34 cellular contexts compared by ENCODE assay signal in the genomic region with DNA sequence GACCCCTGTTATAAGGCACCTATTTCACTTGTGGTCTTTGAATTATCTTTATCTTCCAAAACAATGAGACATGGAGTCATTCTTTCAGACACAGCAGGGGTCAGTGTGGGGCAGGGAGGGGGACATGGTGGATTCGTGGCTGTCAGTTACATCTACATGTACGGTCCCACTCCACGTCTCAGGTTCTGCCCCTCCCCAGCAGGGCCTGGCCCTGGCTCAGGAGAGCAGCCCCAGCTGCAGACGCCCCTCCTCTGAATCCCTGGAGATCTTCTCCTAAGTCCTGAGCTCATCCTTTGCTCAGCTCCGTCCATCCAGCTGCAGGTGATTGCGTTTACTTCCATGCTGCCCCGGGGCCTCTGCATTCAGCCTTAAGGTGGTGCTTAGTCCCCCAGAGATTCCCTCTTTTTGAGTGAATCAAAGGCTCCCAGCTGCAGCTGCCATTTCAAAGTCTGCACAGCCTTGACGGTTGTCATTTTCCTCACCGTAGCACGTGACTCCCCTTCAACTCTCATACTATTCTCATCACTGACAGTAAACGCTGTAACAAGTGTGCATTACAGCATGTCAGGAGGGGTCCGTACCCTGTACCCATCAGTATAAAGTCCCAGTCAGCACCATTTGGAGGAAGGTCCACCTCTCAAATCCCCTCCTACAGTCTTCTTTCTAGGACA.
"Had no signal": no experiment of that assay in that cellular context is flagged by ENCODE, and none has a peak within 500 bp of the region (broad histone marks: within the 10 kb centered on the region; RNA-seq: fewer than 3 reads in every experiment).

No MANE protein-coding gene starts in this region.

- H3K36me3 ChIP-seq: adrenal gland, esophagus squamous epithelium, WERI-Rb-1 had no signal

- DNase-seq: activated B cell treated with CpG ODN at 0.5 μM for 24 hours; activated CD4-positive, alpha-beta memory T cell treated with anti-CD3 and anti-CD28 coated beads for 36 hours; activated CD4-positive, alpha-beta T cell treated with anti-CD3 and anti-CD28 coated beads, Interleukin-2, amount 10 ng/mL, durations not matched to agents 24 days and 14 days; activated CD8-positive, alpha-beta memory T cell treated with anti-CD3 and anti-CD28 coated beads, Interleukin-2, amount 10 ng/mL, durations not matched to agents 7 days and 5 days; activated CD8-positive, alpha-beta memory T cell treated with anti-CD3 and anti-CD28 coated beads, Interleukin-2, amount 50 U/mL, for 4 hours; activated CD8-positive, alpha-beta T cell treated with anti-CD3 and anti-CD28 coated beads, Interleukin-2, amount 10 ng/mL, durations not matched to agents 7 days and 5 days; activated effector memory CD4-positive, alpha-beta T cell treated with anti-CD3 and anti-CD28 coated beads, Interleukin-2, amount 50 U/mL, for 16 hours; activated naive CD4-positive, alpha-beta T cell treated with anti-CD3 and anti-CD28 coated beads for 36 hours; activated naive CD8-positive, alpha-beta T cell treated with anti-CD3 and anti-CD28 coated beads for 36 hours; activated naive CD8-positive, alpha-beta T cell treated with anti-CD3 and anti-CD28 coated beads, Interleukin-2, amount 50 U/mL, for 24 hours; activated T-cell treated with anti-CD3 and anti-CD28 coated beads, Interleukin-2, amount 50 U/mL, for 1 hour; activated T-cell treated with anti-CD3 and anti-CD28 coated beads, Interleukin-2, amount 50 U/mL, for 48 hours; adrenal gland; amygdala; body of pancreas; caudate nucleus; cortex of kidney; dermis blood vessel endothelial cell; effector CD4-positive, alpha-beta T cell; effector memory CD8-positive, alpha-beta T cell; esophagus squamous epithelium; foreskin melanocyte; head of caudate nucleus; T-helper 1 cell; T-helper 17 cell; T1000; WERI-Rb-1 had no signal

- H3K4me1 Mint-ChIP-seq: activated B cell treated with CpG ODN at 0.5 μM for 24 hours; activated CD4-positive, alpha-beta T cell treated with anti-CD3 and anti-CD28 coated beads, Interleukin-2, amount 10 ng/mL, durations not matched to agents 24 days and 14 days; activated CD8-positive, alpha-beta memory T cell treated with anti-CD3 and anti-CD28 coated beads, Interleukin-2, amount 10 ng/mL, durations not matched to agents 7 days and 5 days; activated naive CD4-positive, alpha-beta T cell treated with anti-CD3 and anti-CD28 coated beads, Interleukin-2, amount 50 U/mL, for 24 hours; activated naive CD8-positive, alpha-beta T cell treated with anti-CD3 and anti-CD28 coated beads for 36 hours; activated naive CD8-positive, alpha-beta T cell treated with anti-CD3 and anti-CD28 coated beads, Interleukin-2, amount 50 U/mL, for 24 hours; T-helper 17 cell had no signal

- H3K27ac ChIP-seq: body of pancreas, epithelial cell of prostate, esophagus squamous epithelium, WERI-Rb-1 had no signal

- H3K4me1 ChIP-seq: esophagus squamous epithelium had no signal

- H3K9me3 ChIP-seq: adrenal gland, body of pancreas, esophagus squamous epithelium had no signal

- H3K27me3 Mint-ChIP-seq: activated B cell treated with CpG ODN at 0.5 μM for 24 hours; activated CD4-positive, alpha-beta memory T cell treated with anti-CD3 and anti-CD28 coated beads for 36 hours; activated CD4-positive, alpha-beta T cell treated with anti-CD3 and anti-CD28 coated beads, Interleukin-2, amount 10 ng/mL, durations not matched to agents 24 days and 14 days; activated CD8-positive, alpha-beta memory T cell treated with anti-CD3 and anti-CD28 coated beads, Interleukin-2, amount 10 ng/mL, durations not matched to agents 7 days and 5 days; activated naive CD4-positive, alpha-beta T cell treated with anti-CD3 and anti-CD28 coated beads, Interleukin-2, amount 50 U/mL, for 24 hours; activated naive CD8-positive, alpha-beta T cell treated with anti-CD3 and anti-CD28 coated beads for 36 hours; activated naive CD8-positive, alpha-beta T cell treated with anti-CD3 and anti-CD28 coated beads, Interleukin-2, amount 50 U/mL, for 24 hours had no signal

- H3K4me3 Mint-ChIP-seq: activated B cell treated with CpG ODN at 0.5 μM for 24 hours; activated CD4-positive, alpha-beta memory T cell treated with anti-CD3 and anti-CD28 coated beads for 36 hours; activated CD4-positive, alpha-beta T cell treated with anti-CD3 and anti-CD28 coated beads, Interleukin-2, amount 10 ng/mL, durations not matched to agents 24 days and 14 days; activated CD8-positive, alpha-beta memory T cell treated with anti-CD3 and anti-CD28 coated beads, Interleukin-2, amount 10 ng/mL, durations not matched to agents 7 days and 5 days; activated CD8-positive, alpha-beta T cell treated with anti-CD3 and anti-CD28 coated beads, Interleukin-2, amount 10 ng/mL, durations not matched to agents 7 days and 5 days; activated naive CD4-positive, alpha-beta T cell treated with anti-CD3 and anti-CD28 coated beads for 36 hours; activated naive CD4-positive, alpha-beta T cell treated with anti-CD3 and anti-CD28 coated beads, Interleukin-2, amount 50 U/mL, for 24 hours; activated naive CD8-positive, alpha-beta T cell treated with anti-CD3 and anti-CD28 coated beads for 36 hours; activated naive CD8-positive, alpha-beta T cell treated with anti-CD3 and anti-CD28 coated beads, Interleukin-2, amount 50 U/mL, for 24 hours; activated T-helper 1 cell treated with anti-CD3 and anti-CD28 coated beads, Interleukin-12 subunit alpha, Interleukin-12 subunit beta, Interleukin-2, Interleukin-4 antibody, amounts not matched to agents 30 ng/mL and 10 ng/mL and 1 ng/mL, durations not matched to agents 14 hours and 24 hours and 36 hours; effector memory CD8-positive, alpha-beta T cell; T-helper 17 cell; T-helper 2 cell treated with Interferon-gamma antibody and Interleukin-4, amounts not matched to agents 5 μg/mL and 100 μg/mL, for 36 hours had no signal

- ATAC-seq: activated CD4-positive, CD25-positive, alpha-beta regulatory T cell treated with anti-CD3 and anti-CD28 coated beads, Interleukin-2, amount 50 U/mL, for 24 hours; activated CD8-positive, alpha-beta memory T cell treated with anti-CD3 and anti-CD28 coated beads, Interleukin-2, amount 10 ng/mL, durations not matched to agents 7 days and 5 days; activated CD8-positive, alpha-beta T cell treated with anti-CD3 and anti-CD28 coated beads, Interleukin-2, amount 10 ng/mL, durations not matched to agents 7 days and 5 days; activated naive CD8-positive, alpha-beta T cell treated with anti-CD3 and anti-CD28 coated beads, Interleukin-2, amount 50 U/mL, for 24 hours; body of pancreas; effector memory CD8-positive, alpha-beta T cell; T-helper 17 cell had no signal

- H3K36me3 Mint-ChIP-seq: activated CD4-positive, alpha-beta memory T cell treated with anti-CD3 and anti-CD28 coated beads for 36 hours; activated CD8-positive, alpha-beta memory T cell treated with anti-CD3 and anti-CD28 coated beads, Interleukin-2, amount 10 ng/mL, durations not matched to agents 7 days and 5 days; activated naive CD4-positive, alpha-beta T cell treated with anti-CD3 and anti-CD28 coated beads, Interleukin-2, amount 50 U/mL, for 24 hours; activated naive CD8-positive, alpha-beta T cell treated with anti-CD3 and anti-CD28 coated beads for 36 hours had no signal

- H3K27me3 ChIP-seq: adrenal gland had no signal

- FAIRE-seq: colon had no signal

- H3K4me3 ChIP-seq: adrenal gland, body of pancreas, esophagus squamous epithelium had no signal

- H3K27ac Mint-ChIP-seq: activated B cell treated with CpG ODN at 0.5 μM for 24 hours; activated CD4-positive, alpha-beta memory T cell treated with anti-CD3 and anti-CD28 coated beads for 36 hours; activated CD4-positive, alpha-beta T cell treated with anti-CD3 and anti-CD28 coated beads, Interleukin-2, amount 10 ng/mL, durations not matched to agents 24 days and 14 days; activated CD8-positive, alpha-beta memory T cell treated with anti-CD3 and anti-CD28 coated beads, Interleukin-2, amount 10 ng/mL, durations not matched to agents 7 days and 5 days; activated CD8-positive, alpha-beta T cell treated with anti-CD3 and anti-CD28 coated beads, Interleukin-2, amount 10 ng/mL, durations not matched to agents 7 days and 5 days; activated naive CD4-positive, alpha-beta T cell treated with anti-CD3 and anti-CD28 coated beads for 36 hours; activated naive CD4-positive, alpha-beta T cell treated with anti-CD3 and anti-CD28 coated beads, Interleukin-2, amount 50 U/mL, for 24 hours; activated naive CD8-positive, alpha-beta T cell treated with anti-CD3 and anti-CD28 coated beads for 36 hours; activated naive CD8-positive, alpha-beta T cell treated with anti-CD3 and anti-CD28 coated beads, Interleukin-2, amount 50 U/mL, for 24 hours; activated T-helper 1 cell treated with anti-CD3 and anti-CD28 coated beads, Interleukin-12 subunit alpha, Interleukin-12 subunit beta, Interleukin-2, Interleukin-4 antibody, amounts not matched to agents 30 ng/mL and 10 ng/mL and 1 ng/mL, durations not matched to agents 14 hours and 24 hours and 36 hours; activated T-helper 2 cell treated with anti-CD3 and anti-CD28 coated beads, Interferon-gamma antibody, Interleukin-2, Interleukin-4, amounts not matched to agents 10 μg/mL and 5 μg/mL and 100 μg/mL, durations not matched to agents 14 hours and 24 hours and 36 hours; effector memory CD8-positive, alpha-beta T cell; T-helper 17 cell; T-helper 2 cell treated with Interferon-gamma antibody and Interleukin-4, amounts not matched to agents 5 μg/mL and 100 μg/mL, for 36 hours had no signal

- H3K9me3 Mint-ChIP-seq: activated B cell treated with CpG ODN at 0.5 μM for 24 hours; activated CD4-positive, alpha-beta memory T cell treated with anti-CD3 and anti-CD28 coated beads for 36 hours; activated CD4-positive, alpha-beta T cell treated with anti-CD3 and anti-CD28 coated beads, Interleukin-2, amount 10 ng/mL, durations not matched to agents 24 days and 14 days; activated naive CD4-positive, alpha-beta T cell treated with anti-CD3 and anti-CD28 coated beads for 36 hours; activated naive CD4-positive, alpha-beta T cell treated with anti-CD3 and anti-CD28 coated beads, Interleukin-2, amount 50 U/mL, for 24 hours; activated naive CD8-positive, alpha-beta T cell treated with anti-CD3 and anti-CD28 coated beads for 36 hours; activated T-helper 1 cell treated with anti-CD3 and anti-CD28 coated beads, Interleukin-12 subunit alpha, Interleukin-12 subunit beta, Interleukin-2, Interleukin-4 antibody, amounts not matched to agents 30 ng/mL and 10 ng/mL and 1 ng/mL, durations not matched to agents 14 hours and 24 hours and 36 hours; activated T-helper 2 cell treated with anti-CD3 and anti-CD28 coated beads, Interferon-gamma antibody, Interleukin-2, Interleukin-4, amounts not matched to agents 10 μg/mL and 5 μg/mL and 100 μg/mL, durations not matched to agents 14 hours and 24 hours and 36 hours; T-helper 2 cell treated with Interferon-gamma antibody and Interleukin-4, amounts not matched to agents 5 μg/mL and 100 μg/mL, for 36 hours had no signal
